Comparison of ENCODE assay signal across 8 cellular contexts in the genomic region with DNA sequence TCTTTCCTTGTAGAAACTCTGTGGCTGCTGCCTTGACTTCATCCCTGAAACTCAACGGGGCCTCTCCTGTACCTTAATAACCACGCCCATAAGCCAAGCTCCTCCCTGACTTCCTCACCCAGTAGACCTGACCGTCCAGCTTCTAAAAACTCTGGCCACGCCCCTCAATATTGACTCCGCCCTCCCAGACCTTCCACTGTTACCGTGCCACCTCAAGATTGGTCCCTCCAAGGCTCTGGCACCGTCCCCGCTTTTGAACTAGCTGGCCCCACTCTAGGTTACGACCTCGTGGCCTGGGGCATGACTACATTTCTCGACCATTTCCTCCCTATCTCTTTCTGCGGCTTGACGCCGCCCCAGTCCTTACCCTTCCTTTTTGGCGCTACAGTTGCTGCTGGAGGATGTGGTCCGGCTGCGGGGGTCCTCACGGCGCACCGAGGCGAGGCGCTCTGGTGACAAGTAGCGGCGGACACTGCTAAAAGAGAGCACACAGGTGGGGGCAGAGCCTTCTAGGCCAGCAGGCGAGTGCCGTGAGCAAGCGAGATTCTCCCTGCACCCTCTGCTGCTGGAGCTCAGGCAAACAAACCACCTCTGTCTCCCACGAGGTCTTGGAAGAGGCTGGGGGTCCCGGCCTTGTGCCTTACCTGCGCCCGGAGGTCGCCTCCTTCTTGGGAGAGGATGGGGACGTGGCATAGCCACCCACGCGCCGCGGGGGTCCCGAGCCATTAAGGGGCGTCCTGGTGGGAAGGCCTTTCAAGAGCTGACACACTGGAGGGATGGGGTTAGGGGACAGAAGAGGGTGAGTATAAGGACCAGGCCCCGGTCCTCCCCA. TPM values are rescaled to one million over a fixed set of nuclear protein-coding genes. Genes with fewer than 3 reads are reported as not detected.
DNase-seq lines count a peak whose midpoint lies in the region; ATAC-seq lines count a peak whose summit lies in the region.

No MANE protein-coding gene starts in this region.

- H2BK5ac ChIP-seq in mesendoderm (ENCODE audit: low read length): no peak overlapping the region

- peak overlapping the region; percentile 97 for H3K27ac Mint-ChIP-seq in activated CD4-positive, alpha-beta memory T cell treated with anti-CD3 and anti-CD28 coated beads for 36 hours
- H3K27ac Mint-ChIP-seq in effector memory CD8-positive, alpha-beta T cell: peak overlapping the region; percentile 87 to 98

- H3K23ac ChIP-seq in mesendoderm (ENCODE audit: low read length): no peak overlapping the region

- H3K9ac ChIP-seq in mesendoderm (ENCODE audit: low read length): peak overlapping the region; percentile 70

- H3K18ac ChIP-seq in mesendoderm (ENCODE audit: low read length): no peak overlapping the region

- peaks cover 23% of the 10 kb centered on the region for H3K36me3 Mint-ChIP-seq in activated CD4-positive, alpha-beta memory T cell treated with anti-CD3 and anti-CD28 coated beads for 36 hours
- peaks cover 35% of the 10 kb centered on the region for H3K36me3 Mint-ChIP-seq in effector memory CD8-positive, alpha-beta T cell (ENCODE audit: insufficient read depth)

- WGBS in mesendoderm (ENCODE audit: extremely low coverage, insufficient coverage, low lambda C conversion rate): no CpG with 5 or more reads among the region's 40 CpGs

- POLR2A ChIA-PET in activated CD4-positive, alpha-beta memory T cell treated with anti-CD3 and anti-CD28 coated beads for 36 hours (lab: Charles Lee): interaction anchor here (0.7 to 3.5 kb wide), 21 partner anchors 7 to 174 kb away, joined by 3 to 54 read pairs (median 5); partner anchors contain the start of genes FOSB, GIPR, QPCTL and SIX5

- peak; percentile 39 for ATAC-seq in GM18867 (IDR thresholded peaks at IDR 0.05; ENCODE audit: unreplicated experiment)
- peak; percentile 54 for ATAC-seq in HG03175 (IDR thresholded peaks at IDR 0.05; ENCODE audit: unreplicated experiment)
- ATAC-seq in effector memory CD8-positive, alpha-beta T cell (replicated peaks): peak; percentile 18

- peak overlapping the region; percentile 79 for H3K56ac ChIP-seq in mesendoderm (ENCODE audit: low read length)

- peaks cover 50% of the 10 kb centered on the region for H3K4me1 Mint-ChIP-seq in activated CD4-positive, alpha-beta memory T cell treated with anti-CD3 and anti-CD28 coated beads for 36 hours (ENCODE audit: low read depth)
- peaks cover 40 to 53% of the 10 kb centered on the region in 2 donors for H3K4me1 Mint-ChIP-seq in effector memory CD8-positive, alpha-beta T cell (ENCODE audit: low read depth in 2 of 2)

- CTCF ChIA-PET in activated CD4-positive, alpha-beta memory T cell treated with anti-CD3 and anti-CD28 coated beads for 36 hours (lab: Charles Lee): interaction anchor here (0.6 to 4.8 kb wide), 27 partner anchors 9 to 173 kb away, joined by 3 to 58 read pairs (median 6); partner anchors contain the start of genes FOSB, GIPR, QPCTL and SNRPD2

- no peaks in the 10 kb centered on the region for H3K27me3 ChIP-seq in mesendoderm (ENCODE audit: insufficient read depth, low read length, poor library complexity)

- H3K4me1 ChIP-seq in mesendoderm (ENCODE audit: control insufficient read depth, low read depth, low read length): peaks cover 9% of the 10 kb centered on the region

- DNase-seq in A172 (ENCODE audit: low spot score) (peak; percentile 83), NCI-H748 treated with DMSO at 0.1 percent for 48 hours (lab: John Stamatoyannopoulos, UW) (peak; percentile 98), mesendoderm (peak; percentile 99)
- DNase-seq in activated CD4-positive, alpha-beta memory T cell treated with anti-CD3 and anti-CD28 coated beads for 36 hours: peak; percentile 96
- DNase-seq in effector memory CD8-positive, alpha-beta T cell: peak; percentile 65 to 70 (median 69)
- peak; percentile 28 to 31 for DNase-seq in stimulated activated CD8-positive, alpha-beta memory T cell treated with anti-CD3 and anti-CD28 coated beads, Interleukin-7, amount 100 ng/mL, for 1 hour (ENCODE audit: low read depth in 2 of 2)

- no peak overlapping the region for H4K8ac ChIP-seq in mesendoderm (ENCODE audit: low read depth, low read length)

- H2BK15ac ChIP-seq in mesendoderm (replicated peaks; ENCODE audit: low read depth): no peak overlapping the region

- H3K36me3 ChIP-seq in mesendoderm (ENCODE audit: control insufficient read depth, insufficient read depth, low read length): no peaks in the 10 kb centered on the region

- H3K27ac ChIP-seq in mesendoderm (ENCODE audit: low read depth, low read length): no peak overlapping the region

- no peak overlapping the region for H4K5ac ChIP-seq in mesendoderm (ENCODE audit: low read length)

- H3K79me2 ChIP-seq in mesendoderm (ENCODE audit: control insufficient read depth, insufficient read depth, low read length): no peaks in the 10 kb centered on the region

- intact Hi-C loops in activated CD4-positive, alpha-beta memory T cell treated with anti-CD3 and anti-CD28 coated beads for 36 hours (cut with micrococcal nuclease): loop anchor here (1.0 to 2.0 kb wide), 10 partner anchors 11 to 217 kb away; partner anchors contain the start of genes OPA3, QPCTL and VASP

- H2AK5ac ChIP-seq in mesendoderm (ENCODE audit: low read length): no peak overlapping the region

- no peak overlapping the region for H3K4ac ChIP-seq in mesendoderm (ENCODE audit: low read depth, low read length)

- H3K4me3 Mint-ChIP-seq in activated CD4-positive, alpha-beta memory T cell treated with anti-CD3 and anti-CD28 coated beads for 36 hours: peak overlapping the region; percentile 90
- H3K4me3 Mint-ChIP-seq in effector memory CD8-positive, alpha-beta T cell: peak overlapping the region; percentile 74 to 75

- no peaks in the 10 kb centered on the region for H3K27me3 Mint-ChIP-seq in activated CD4-positive, alpha-beta memory T cell treated with anti-CD3 and anti-CD28 coated beads for 36 hours
- H3K27me3 Mint-ChIP-seq in effector memory CD8-positive, alpha-beta T cell: no peaks in the 10 kb centered on the region

- H3K79me1 ChIP-seq in mesendoderm (ENCODE audit: low read length): no peaks in the 10 kb centered on the region

- H3K9me3 Mint-ChIP-seq in activated CD4-positive, alpha-beta memory T cell treated with anti-CD3 and anti-CD28 coated beads for 36 hours: no peaks in the 10 kb centered on the region
- H3K9me3 Mint-ChIP-seq in effector memory CD8-positive, alpha-beta T cell: no peaks in the 10 kb centered on the region

- peak overlapping the region; percentile 52 for H3K4me2 ChIP-seq in mesendoderm (ENCODE audit: low read length)

- H2BK120ac ChIP-seq in mesendoderm (ENCODE audit: low read depth, low read length): no peak overlapping the region

- peak overlapping the region; percentile 1 for H3K4me3 ChIP-seq in mesendoderm (ENCODE audit: low read length)

RNA-seq across cellular contexts. Expression of gene EML2, which starts 2.3 kb away (rescaled TPM):
- total RNA-seq in A172 (2014; rRNA removed; shearing (Covaris generic)): 4.2 and 4.4 TPM in 2 replicates
- 100 to 1,000 TPM; 159 to 183 TPM for total RNA-seq in activated CD4-positive, alpha-beta memory T cell treated with anti-CD3 and anti-CD28 coated beads for 36 hours
- polyA plus RNA-seq in mesendoderm (2013, experiment 1 of 2): 5.3 TPM
- polyA plus RNA-seq in mesendoderm (2013, experiment 2 of 2): 5.6 TPM

RNA-seq across cellular contexts. Expression of gene GIPR, which starts 26.5 kb away (rescaled TPM):
- total RNA-seq in A172 (2014; rRNA removed; shearing (Covaris generic)): 0.10 and 0.72 TPM in 2 replicates
- 1 to 10 TPM; 6.6 to 8.3 TPM for total RNA-seq in activated CD4-positive, alpha-beta memory T cell treated with anti-CD3 and anti-CD28 coated beads for 36 hours
- polyA plus RNA-seq in mesendoderm (2013, experiment 1 of 2): 0.07 TPM
- polyA plus RNA-seq in mesendoderm (2013, experiment 2 of 2): 0.10 TPM

RNA-seq across cellular contexts. Expression of gene GPR4, which starts 39.5 kb away (rescaled TPM):
- not detected in 2 replicates for total RNA-seq in A172 (2014; rRNA removed; shearing (Covaris generic))
- total RNA-seq in activated CD4-positive, alpha-beta memory T cell treated with anti-CD3 and anti-CD28 coated beads for 36 hours: not detected
- polyA plus RNA-seq in mesendoderm (2013, experiment 1 of 2): 0.14 TPM
- 0.10 TPM for polyA plus RNA-seq in mesendoderm (2013, experiment 2 of 2)

RNA-seq across cellular contexts. Expression of gene SNRPD2, which starts 50.3 kb away (rescaled TPM):
- total RNA-seq in A172 (2014; rRNA removed; shearing (Covaris generic)): 260 and 319 TPM in 2 replicates
- total RNA-seq in activated CD4-positive, alpha-beta memory T cell treated with anti-CD3 and anti-CD28 coated beads for 36 hours: 100 to 1,000 TPM; 789 TPM
- 2,012 TPM for polyA plus RNA-seq in mesendoderm (2013, experiment 1 of 2)
- 2,008 TPM for polyA plus RNA-seq in mesendoderm (2013, experiment 2 of 2)

RNA-seq across cellular contexts. Expression of gene QPCTL, which starts 51.0 kb away (rescaled TPM):
- total RNA-seq in A172 (2014; rRNA removed; shearing (Covaris generic)): 5.1 and 8.2 TPM in 2 replicates
- 10 to 100 TPM; 13.8 to 16.8 TPM for total RNA-seq in activated CD4-positive, alpha-beta memory T cell treated with anti-CD3 and anti-CD28 coated beads for 36 hours
- polyA plus RNA-seq in mesendoderm (2013, experiment 1 of 2): 9.4 TPM
- polyA plus RNA-seq in mesendoderm (2013, experiment 2 of 2): 9.6 TPM

Comparison
In these comparisons a context has a peak if more than half of its experiments do, and no peak if none do; other contexts are left out.
1. DNase-seq: peak in every context shown above with its lines; median percentile 99 in mesendoderm; 98 in NCI-H748 treated with DMSO at 0.1 percent for 48 hours; 96 in activated CD4-positive, alpha-beta memory T cell treated with anti-CD3 and anti-CD28 coated beads for 36 hours; 83 in A172; 69 in effector memory CD8-positive, alpha-beta T cell; 30 in stimulated activated CD8-positive, alpha-beta memory T cell treated with anti-CD3 and anti-CD28 coated beads, Interleukin-7, amount 100 ng/mL, for 1 hour.
2. RNA of gene EML2, which starts 2.3 kb away (total RNA-seq): 159 to 183 TPM in activated CD4-positive, alpha-beta memory T cell treated with anti-CD3 and anti-CD28 coated beads for 36 hours; 4.2 to 4.4 TPM in A172; every median in the first group is over 10 times any median in the second.
3. Peak in every context shown above with its lines, with median percentiles within 50 percentile points of each other: ATAC-seq.